In genomic region chr13:94988654-94989053, GRCh38 we compare ENCODE assay signal across 13 cellular contexts.
DNase-seq lines count a peak whose midpoint lies in the region; ATAC-seq and TF ChIP-seq lines count a peak whose summit lies in the region.
"Had no signal": no experiment of that assay in that cellular context is flagged by ENCODE, and none has a peak within 500 bp of the region (broad histone marks: within the 10 kb centered on the region; RNA-seq: fewer than 3 reads in every experiment).

No MANE protein-coding gene starts in this region.

- no peaks in the 10 kb centered on the region for H3K4me1 ChIP-seq in HCT116 (ENCODE audit: control insufficient read depth in 1 of 2, insufficient read depth in 2 of 2, low read length in 2 of 2)
- no peaks in the 10 kb centered on the region for H3K4me1 ChIP-seq in SK-N-SH (ENCODE audit: control insufficient read depth in 1 of 2, insufficient read depth in 2 of 2, low read depth in 1 of 2, low read length in 1 of 2)

- no peak overlapping the region for H2AFZ ChIP-seq in HCT116 (ENCODE audit: low read depth, low read length, poor library complexity, severe bottlenecking)
- no peak overlapping the region for H2AFZ ChIP-seq in SK-N-SH (ENCODE audit: low read depth)

- H3K9me2 ChIP-seq in HCT116 (ENCODE audit: insufficient read depth) (no peaks in the 10 kb centered on the region), SK-N-SH (no peaks in the 10 kb centered on the region)

- DNase-seq in GM12865 (ENCODE audit: low read depth) (peak; percentile 10), HCT116 (ENCODE audit: low read depth, low spot score) (peak; percentile 3), SK-N-SH (no peak), inferior parietal cortex (ENCODE audit: extremely low spot score) (no peak)
- no peak for DNase-seq in activated T-cell treated with anti-CD3 and anti-CD28 coated beads, Interleukin-2, amount 50 U/mL, for 1 hour
- no peak for DNase-seq in effector CD4-positive, alpha-beta T cell
- DNase-seq: activated naive CD8-positive, alpha-beta T cell treated with anti-CD3 and anti-CD28 coated beads, Interleukin-2, amount 10 ng/mL, durations not matched to agents 7 days and 5 days; CD8-positive, alpha-beta memory T cell; NCI-H1092; NK-92 treated with Interleukin-12 subunit alpha and Interleukin-12 subunit beta, amount 100 ng/mL, for 24 hours had no signal

- H3K9ac ChIP-seq in HCT116 (ENCODE audit: low read length) (no peak overlapping the region), SK-N-SH (no peak overlapping the region)

- TF ChIP-seq EP300 in SK-N-SH (IDR thresholded peaks at IDR 0.05; ENCODE audit: borderline replicate concordance in 1 of 2, low read depth in 1 of 2, low read length in 1 of 2): no peak

- no peak for TF ChIP-seq POLR2A in HCT116 (IDR thresholded peaks at IDR 0.05; ENCODE audit: borderline replicate concordance, extremely low read depth, insufficient read depth, insufficient read length)

- H3F3A ChIP-seq in SK-N-SH (replicated peaks; ENCODE audit: insufficient read depth): no peaks in the 10 kb centered on the region

- intact Hi-C loops in HCT116 (cut with micrococcal nuclease): no loop called here

- RAD21 ChIA-PET in HCT116 (lab: Charles Lee; ENCODE audit: low non-redundant PET in 1 of 2, low total read pairs in 2 of 2, uncharacterized antibody in 2 of 2, unreplicated experiment in 2 of 2): interaction anchor here in 1 of 2 experiments (1.3 kb wide), 1 partner anchor 416 kb away, joined by 3 read pairs; no protein-coding TSS in a partner anchor

- BruUV-seq in HCT116 (replicated peaks; lab: Mats Ljungman, UMichigan): no TSS peak

- H3K79me2 ChIP-seq in HCT116 (ENCODE audit: insufficient read depth, low read length) (no peaks in the 10 kb centered on the region), SK-N-SH (ENCODE audit: insufficient read depth) (no peaks in the 10 kb centered on the region)

- H3K4me3 ChIP-seq in GM12865 (ENCODE audit: low read depth, low read length): no peak overlapping the region
- H3K4me3 ChIP-seq in HCT116 (replicated peaks in 1 of 2; ENCODE audit: low read depth in 1 of 2, low read length in 2 of 2): no peak overlapping the region
- H3K4me3 ChIP-seq in SK-N-SH (ENCODE audit: low read depth in 2 of 2, low read length in 1 of 2): no peak overlapping the region
- H3K4me3 ChIP-seq: skin epidermis had no signal

- POLR2A ChIA-PET in HCT116 (lab: Charles Lee) (no interaction called here), SK-N-SH (lab: Yijun Ruan, JAX) (no interaction called here)

- TF ChIP-seq RAD21 in HCT116 (IDR thresholded peaks at IDR 0.05; ENCODE audit: low read depth): no peak
- TF ChIP-seq RAD21 in SK-N-SH (IDR thresholded peaks at IDR 0.05; ENCODE audit: low read length): no peak

- no peak overlapping the region for H3K4me2 ChIP-seq in HCT116 (ENCODE audit: low read length)
- no peak overlapping the region for H3K4me2 ChIP-seq in SK-N-SH

- ATAC-seq in HCT116: peak; percentile 78
- peak; percentile 58 for ATAC-seq in esophagus mucosa

- H3K27me3 ChIP-seq in HCT116 (ENCODE audit: insufficient read depth, low read length): peaks cover 36% of the 10 kb centered on the region
- no peaks in the 10 kb centered on the region for H3K27me3 ChIP-seq in SK-N-SH (ENCODE audit: insufficient read depth)

- CTCF ChIA-PET in HCT116 (lab: Charles Lee) (interaction anchor here (1.4 kb wide), 1 partner anchor 416 kb away, joined by 3 read pairs; no protein-coding TSS in a partner anchor), SK-N-SH (lab: Yijun Ruan, JAX) (interaction anchor here (1.6 kb wide), 2 partner anchors 13 to 17 kb away, joined by 3 to 4 read pairs; no protein-coding TSS in a partner anchor)

- H3K9me3 ChIP-seq in HCT116 (ENCODE audit: control insufficient read depth in 1 of 2, insufficient read depth in 1 of 2, low read depth in 1 of 2, low read length in 2 of 2) (no peaks in the 10 kb centered on the region), SK-N-SH (no peaks in the 10 kb centered on the region)
- H3K9me3 ChIP-seq: neutrophil had no signal

- WGBS in SK-N-SH (ENCODE audit: low lambda C conversion rate): 42% methylated on average over 3 of the region's 3 CpGs

- H3K36me3 ChIP-seq in HCT116 (ENCODE audit: control insufficient read depth in 1 of 2, insufficient read depth in 2 of 2, low read length in 2 of 2) (no peaks in the 10 kb centered on the region), SK-N-SH (replicated peaks in 1 of 2; ENCODE audit: control insufficient read depth in 1 of 2, insufficient read depth in 2 of 2, low read length in 1 of 2) (no peaks in the 10 kb centered on the region)
- H3K36me3 ChIP-seq: neutrophil had no signal

- H3K27ac ChIP-seq in HCT116 (ENCODE audit: low read depth, low read length): no peak overlapping the region
- no peak overlapping the region for H3K27ac ChIP-seq in SK-N-SH (ENCODE audit: low read depth in 2 of 2, low read length in 1 of 2)
- H3K27ac ChIP-seq: neutrophil, skin epidermis had no signal

- H4K20me1 ChIP-seq in HCT116 (ENCODE audit: insufficient read depth) (no peaks in the 10 kb centered on the region), SK-N-SH (ENCODE audit: insufficient read depth) (no peaks in the 10 kb centered on the region)

- TF ChIP-seq CTCF in GM12865 (IDR thresholded peaks at IDR 0.05; ENCODE audit: insufficient read depth, low read depth, low read length, missing control alignments): no peak
- 0 out of 6 replicates have a peak, but pooled peaks of 1 of the 3 experiments have one; percentile 17 for TF ChIP-seq CTCF in HCT116 (IDR thresholded peaks at IDR 0.05 in 2 of 3, conservative IDR thresholded peaks at IDR 0.05 in 1 of 3; ENCODE audit: borderline replicate concordance in 1 of 3, insufficient read depth in 1 of 3, low read depth in 2 of 3, low read length in 2 of 3)
- 0 out of 2 replicates have a peak, but pooled peaks have one; percentile 7 for TF ChIP-seq CTCF in SK-N-SH (IDR thresholded peaks at IDR 0.05)

TF ChIP-seq in HCT116, 20 proteins besides CTCF, POLR2A, EP300 and RAD21 (continues in another document):
- no peak for TF ChIP-seq SIN3A (IDR thresholded peaks at IDR 0.05; ENCODE audit: low read depth)
- no peak for TF ChIP-seq SRF (IDR thresholded peaks at IDR 0.05; ENCODE audit: low read depth)
- TF ChIP-seq JUND (IDR thresholded peaks at IDR 0.05): no peak
- TF ChIP-seq EZH2 (IDR thresholded peaks at IDR 0.05): no peak
- no peak for TF ChIP-seq TCF7L2 (IDR thresholded peaks at IDR 0.05; ENCODE audit: borderline replicate concordance, extremely low read depth, insufficient read depth, insufficient read length)
- TF ChIP-seq, protein P1, sequence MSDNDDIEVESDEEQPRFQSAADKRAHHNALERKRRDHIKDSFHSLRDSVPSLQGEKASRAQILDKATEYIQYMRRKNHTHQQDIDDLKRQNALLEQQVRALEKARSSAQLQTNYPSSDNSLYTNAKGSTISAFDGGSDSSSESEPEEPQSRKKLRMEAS (IDR thresholded peaks at IDR 0.05): no peak
- no peak for TF ChIP-seq YY1 (IDR thresholded peaks at IDR 0.05; ENCODE audit: extremely low read depth, insufficient replicate concordance, low read depth, low read length)
- TF ChIP-seq FOSL1 (IDR thresholded peaks at IDR 0.05; ENCODE audit: low read depth): no peak
- no peak for TF ChIP-seq CBX3 (IDR thresholded peaks at IDR 0.05; ENCODE audit: low read depth)
- no peak for TF ChIP-seq CEBPB (IDR thresholded peaks at IDR 0.05; ENCODE audit: low read depth)
- TF ChIP-seq ZNF274 (IDR thresholded peaks at IDR 0.05; ENCODE audit: low read depth, low read length): no peak
- TF ChIP-seq ELF1 (IDR thresholded peaks at IDR 0.05; ENCODE audit: borderline replicate concordance, low read depth): no peak
- no peak for TF ChIP-seq POLR2AphosphoS5 (IDR thresholded peaks at IDR 0.05; ENCODE audit: low read depth, low read length)
- no peak for TF ChIP-seq ATF3 (IDR thresholded peaks at IDR 0.05)
- TF ChIP-seq ZFX (IDR thresholded peaks at IDR 0.05): no peak
- TF ChIP-seq EZH2phosphoT487 (IDR thresholded peaks at IDR 0.05; ENCODE audit: borderline replicate concordance): no peak

TF ChIP-seq in SK-N-SH, 30 proteins besides CTCF, POLR2A, EP300 and RAD21 (continues in another document):
- no peak for TF ChIP-seq PBX3 (IDR thresholded peaks at IDR 0.05)
- TF ChIP-seq, protein P2, sequence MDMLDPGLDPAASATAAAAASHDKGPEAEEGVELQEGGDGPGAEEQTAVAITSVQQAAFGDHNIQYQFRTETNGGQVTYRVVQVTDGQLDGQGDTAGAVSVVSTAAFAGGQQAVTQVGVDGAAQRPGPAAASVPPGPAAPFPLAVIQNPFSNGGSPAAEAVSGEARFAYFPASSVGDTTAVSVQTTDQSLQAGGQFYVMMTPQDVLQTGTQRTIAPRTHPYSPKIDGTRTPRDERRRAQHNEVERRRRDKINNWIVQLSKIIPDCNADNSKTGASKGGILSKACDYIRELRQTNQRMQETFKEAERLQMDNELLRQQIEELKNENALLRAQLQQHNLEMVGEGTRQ (IDR thresholded peaks at IDR 0.05; ENCODE audit: borderline replicate concordance, low read depth, low read length): no peak
- no peak for TF ChIP-seq YY1 (IDR thresholded peaks at IDR 0.05; ENCODE audit: low read depth)
- no peak for TF ChIP-seq FOXJ3 (CRISPR knock-in tag; IDR thresholded peaks at IDR 0.05)
- no peak for TF ChIP-seq TAF1 (IDR thresholded peaks at IDR 0.05; ENCODE audit: borderline replicate concordance, low read depth, low read length)
- TF ChIP-seq GATA2 (CRISPR knock-in tag; IDR thresholded peaks at IDR 0.05): no peak
- TF ChIP-seq SMC3 (IDR thresholded peaks at IDR 0.05; ENCODE audit: low read depth, low read length): no peak

Comparison
In these comparisons a context has a peak if more than half of its experiments do, and no peak if none do; other contexts are left out.
1. DNase-seq: peak in GM12865 (single experiment) and HCT116 (single experiment); none in SK-N-SH (single experiment), activated T-cell treated with anti-CD3 and anti-CD28 coated beads, Interleukin-2, amount 50 U/mL, for 1 hour (single experiment), effector CD4-positive, alpha-beta T cell (single experiment) and inferior parietal cortex (single experiment).